In genomic region chr19:44163789-44164188, GRCh38 we compare ENCODE assay signal across 14 cellular contexts.
"Had no signal": no experiment of that assay in that cellular context is flagged by ENCODE, and none has a peak within 500 bp of the region (broad histone marks: within the 10 kb centered on the region; RNA-seq: fewer than 3 reads in every experiment).

No MANE protein-coding gene starts in this region.

- H3K27me3 ChIP-seq: breast epithelium, pancreas, upper lobe of right lung had no signal

- H3K4me1 ChIP-seq: breast epithelium had no signal

- FAIRE-seq: pancreas had no signal

- H3K27me3 Mint-ChIP-seq: activated CD4-positive, alpha-beta memory T cell treated with anti-CD3 and anti-CD28 coated beads, Interleukin-2, amount 10 ng/mL, durations not matched to agents 7 days and 5 days; activated CD8-positive, alpha-beta memory T cell treated with anti-CD3 and anti-CD28 coated beads, Interleukin-2, amount 10 ng/mL, durations not matched to agents 7 days and 5 days; naive thymus-derived CD8-positive, alpha-beta T cell had no signal

- DNase-seq: activated CD4-positive, alpha-beta memory T cell treated with anti-CD3 and anti-CD28 coated beads, Interleukin-2, amount 10 ng/mL, durations not matched to agents 7 days and 5 days; activated CD4-positive, alpha-beta T cell treated with anti-CD3 and anti-CD28 coated beads for 48 hours; activated CD4-positive, CD25-positive, alpha-beta regulatory T cell; activated CD8-positive, alpha-beta memory T cell treated with anti-CD3 and anti-CD28 coated beads, Interleukin-2, amount 10 ng/mL, durations not matched to agents 7 days and 5 days; activated naive CD4-positive, alpha-beta T cell treated with anti-CD3 and anti-CD28 coated beads, Interleukin-2, amount 50 U/mL, for 16 hours; activated T-cell treated with anti-CD3 and anti-CD28 coated beads, Interleukin-2, amount 50 U/mL, for 1 hour; aorta; mesenchymal stem cell; mucosa of descending colon; naive thymus-derived CD8-positive, alpha-beta T cell; pancreas; stimulated activated CD4-positive, alpha-beta T cell treated with anti-CD3 and anti-CD28 coated beads, Interleukin-4, amount 100 ng/mL, for 1 hour; upper lobe of right lung had no signal
